In the genomic region with DNA sequence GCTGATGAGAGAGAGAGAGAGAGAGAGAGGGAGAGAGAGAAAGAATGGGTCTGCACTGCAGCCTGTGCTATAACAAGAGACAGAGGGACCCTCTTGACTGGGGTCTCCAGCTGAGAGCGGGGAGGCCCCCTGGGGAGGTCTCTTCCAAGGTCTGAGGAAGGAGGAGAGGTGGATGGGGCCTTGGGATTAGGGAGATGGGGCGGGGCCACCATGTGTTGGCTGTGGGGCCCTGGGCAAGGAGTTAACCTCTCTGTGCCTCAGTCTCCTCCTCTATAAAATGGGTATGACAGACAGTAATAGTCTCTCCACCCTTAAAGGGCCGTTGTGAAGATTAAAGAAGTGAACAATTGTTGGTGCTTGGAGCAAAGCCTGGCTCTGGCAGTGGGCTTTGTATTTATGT, we compare ENCODE assay signal across 24 cellular contexts.
DNase-seq lines count a peak whose midpoint lies in the region; ATAC-seq, FAIRE-seq and TF ChIP-seq lines count a peak whose summit lies in the region.
"Had no signal": no experiment of that assay in that cellular context is flagged by ENCODE, and none has a peak within 500 bp of the region (broad histone marks: within the 10 kb centered on the region; RNA-seq: fewer than 3 reads in every experiment).

No MANE protein-coding gene starts in this region.

- DNase-seq in AG20443 (ENCODE audit: low spot score) (peak; percentile 0), Calu3 (no peak), left lobe of liver (ENCODE audit: low spot score) (peak; percentile 40), sciatic nerve (ENCODE audit: low spot score) (peak; percentile 46), NCI-H2171 treated with DMSO at 0.1 percent for 48 hours (lab: John Stamatoyannopoulos, UW) (no peak), frontal cortex (ENCODE audit: low spot score in 2 of 2) (no peak), NCI-H187 (lab: John Stamatoyannopoulos, UW) (no peak)
- DNase-seq: activated CD4-positive, alpha-beta T cell treated with anti-CD3 and anti-CD28 coated beads, Interleukin-2, amount 10 ng/mL, durations not matched to agents 7 days and 5 days; anterior cingulate cortex; C1 segment of cervical spinal cord; DMS53; HCEC 1CT; hippocampal formation; mammary epithelial cell; NCI-H146; NCI-H2171; NCI-H510A; SIG-M5; stimulated activated CD4-positive, alpha-beta T cell treated with anti-CD3 and anti-CD28 coated beads, Interleukin-12 subunit alpha, Interleukin-12 subunit beta, amount 100 ng/mL, for 4 hours; stimulated activated CD4-positive, alpha-beta T cell treated with anti-CD3 and anti-CD28 coated beads, Interleukin-2, amount 100 ng/mL, for 48 hours; T-helper 9 cell; trophoblast cell had no signal

- no peak for TF ChIP-seq CTCF in Calu3 (IDR thresholded peaks at IDR 0.05; ENCODE audit: unreplicated experiment)

- BruUV-seq in Calu3 (replicated peaks; lab: Mats Ljungman, UMichigan): no TSS peak

- CTCF ChIA-PET in Calu3 (lab: Charles Lee): no interaction called here

- FAIRE-seq in frontal cortex (lab: Jason Lieb, UNC): no peak
- FAIRE-seq: RCC 7860 had no signal

- H3K4me3 Mint-ChIP-seq in Calu3 (ENCODE audit: low read depth, unreplicated experiment): no peak overlapping the region
- H3K4me3 Mint-ChIP-seq: activated CD4-positive, alpha-beta T cell treated with anti-CD3 and anti-CD28 coated beads, Interleukin-2, amount 10 ng/mL, durations not matched to agents 7 days and 5 days had no signal

- H3K27ac Mint-ChIP-seq in Calu3 (ENCODE audit: unreplicated experiment): peak overlapping the region; percentile 68
- H3K27ac Mint-ChIP-seq: activated CD4-positive, alpha-beta T cell treated with anti-CD3 and anti-CD28 coated beads, Interleukin-2, amount 10 ng/mL, durations not matched to agents 7 days and 5 days; activated naive CD4-positive, alpha-beta T cell treated with anti-CD3 and anti-CD28 coated beads, Interleukin-2, amount 50 U/mL, for 72 hours had no signal

- H3K4me1 Mint-ChIP-seq in Calu3 (ENCODE audit: low read depth, unreplicated experiment): no peaks in the 10 kb centered on the region
- H3K4me1 Mint-ChIP-seq: activated CD4-positive, alpha-beta T cell treated with anti-CD3 and anti-CD28 coated beads, Interleukin-2, amount 10 ng/mL, durations not matched to agents 7 days and 5 days had no signal

- ATAC-seq in left lobe of liver: no peak
- ATAC-seq in sciatic nerve: no peak
- ATAC-seq: activated naive CD4-positive, alpha-beta T cell treated with anti-CD3 and anti-CD28 coated beads, Interleukin-2, amount 50 U/mL, for 72 hours had no signal

- no peaks in the 10 kb centered on the region for H3K36me3 Mint-ChIP-seq in Calu3 (ENCODE audit: insufficient read depth, unreplicated experiment)
- H3K36me3 Mint-ChIP-seq: activated naive CD4-positive, alpha-beta T cell treated with anti-CD3 and anti-CD28 coated beads, Interleukin-2, amount 50 U/mL, for 72 hours had no signal

- no peaks in the 10 kb centered on the region for H3K9me3 Mint-ChIP-seq in Calu3 (ENCODE audit: low read depth, unreplicated experiment)
- H3K9me3 Mint-ChIP-seq: activated CD4-positive, alpha-beta T cell treated with anti-CD3 and anti-CD28 coated beads, Interleukin-2, amount 10 ng/mL, durations not matched to agents 7 days and 5 days; activated naive CD4-positive, alpha-beta T cell treated with anti-CD3 and anti-CD28 coated beads, Interleukin-2, amount 50 U/mL, for 72 hours had no signal

- intact Hi-C loops in Calu3 (cut with micrococcal nuclease; ENCODE audit: unreplicated experiment): no loop called here
- intact Hi-C loops in sciatic nerve (cut with DNase I): loop anchor here (10.0 kb wide), 1 partner anchor 118 kb away; no protein-coding TSS in a partner anchor

- no peaks in the 10 kb centered on the region for H3K27me3 Mint-ChIP-seq in Calu3 (ENCODE audit: unreplicated experiment)
- H3K27me3 Mint-ChIP-seq: activated CD4-positive, alpha-beta T cell treated with anti-CD3 and anti-CD28 coated beads, Interleukin-2, amount 10 ng/mL, durations not matched to agents 7 days and 5 days had no signal

Comparison
In these comparisons a context has a peak if more than half of its experiments do, and no peak if none do; other contexts are left out.
1. DNase-seq: peak in AG20443 (single experiment), left lobe of liver (single experiment) and sciatic nerve (single experiment); none in Calu3 (single experiment), NCI-H2171 treated with DMSO at 0.1 percent for 48 hours (single experiment), frontal cortex (0 of 2) and NCI-H187 (0 of 2).